Comparison of ENCODE assay signal across 12 cellular contexts in genomic region chr6:26475823-26476729, GRCh38. TPM values are rescaled to one million over a fixed set of nuclear protein-coding genes. Genes with fewer than 3 reads are reported as not detected.
DNase-seq lines count a peak whose midpoint lies in the region; ATAC-seq and TF ChIP-seq lines count a peak whose summit lies in the region.
"Had no signal": no experiment of that assay in that cellular context is flagged by ENCODE, and none has a peak within 500 bp of the region (broad histone marks: within the 10 kb centered on the region; RNA-seq: fewer than 3 reads in every experiment).

No MANE protein-coding gene starts in this region.

- no peaks in the 10 kb centered on the region for H3K27me3 ChIP-seq in MG63
- no peaks in the 10 kb centered on the region for H3K27me3 ChIP-seq in neural progenitor cell

- H3K9me3 Mint-ChIP-seq in dendritic cell treated with granulocyte-macrophage colony-stimulating factor and Interleukin-4, amounts not matched to agents 40 ng/mL and 50 ng/mL, for 4 days = peaks cover 10% of the 10 kb centered on the region
- no peaks in the 10 kb centered on the region for H3K9me3 Mint-ChIP-seq in neural progenitor cell
- peaks cover 12% of the 10 kb centered on the region for H3K9me3 Mint-ChIP-seq in osteocyte (ENCODE audit: unreplicated experiment)

- H3K9ac ChIP-seq in neural progenitor cell = no peak overlapping the region

- H3K27me3 Mint-ChIP-seq in dendritic cell treated with granulocyte-macrophage colony-stimulating factor and Interleukin-4, amounts not matched to agents 40 ng/mL and 50 ng/mL, for 4 days = no peaks in the 10 kb centered on the region
- H3K27me3 Mint-ChIP-seq in neural progenitor cell (ENCODE audit: insufficient read depth, low read depth) (no peaks in the 10 kb centered on the region), osteocyte (ENCODE audit: unreplicated experiment) (no peaks in the 10 kb centered on the region)

- H3K4me2 ChIP-seq in neural progenitor cell = no peak overlapping the region

- H3K4me3 ChIP-seq in MG63 (no peak overlapping the region), neural progenitor cell (no peak overlapping the region)

- intact Hi-C loops in dendritic cell treated with granulocyte-macrophage colony-stimulating factor and Interleukin-4, amounts not matched to agents 40 ng/mL and 50 ng/mL, for 4 days (cut with micrococcal nuclease) = loop anchor here (5.0 kb wide), 2 partner anchors 46 to 61 kb away; partner anchors contain the start of gene HMGN4

- peak overlapping the region; percentile 89 for H3K27ac Mint-ChIP-seq in dendritic cell treated with granulocyte-macrophage colony-stimulating factor and Interleukin-4, amounts not matched to agents 40 ng/mL and 50 ng/mL, for 4 days
- H3K27ac Mint-ChIP-seq in neural progenitor cell = peak overlapping the region; percentile 42
- no peak overlapping the region for H3K27ac Mint-ChIP-seq in osteocyte (ENCODE audit: unreplicated experiment)

- DNase-seq in DMS53 treated with DMSO at 0.1 percent for 48 hours (lab: John Stamatoyannopoulos, UW; ENCODE audit: unreplicated experiment) = peak; percentile 9
- peak; percentile 10 for DNase-seq in MG63
- peak; percentile 9 for DNase-seq in neural progenitor cell (ENCODE audit: low spot score)
- no peak for DNase-seq in osteocyte (ENCODE audit: extremely low spot score, unreplicated experiment)
- no peak for DNase-seq in dedifferentiated amniotic fluid mesenchymal stem cell (ENCODE audit: extremely low spot score)
- DNase-seq in SIG-M5 treated with dmso at 0.1 percent for 504 hours (lab: John Stamatoyannopoulos, UW; ENCODE audit: unreplicated experiment) = no peak
- DNase-seq: mammary epithelial cell; NCI-H1694; SHP77 treated with DMSO at 0.1 percent for 48 hours; stimulated activated CD4-positive, alpha-beta T cell treated with anti-CD3 and anti-CD28 coated beads, Interleukin-2, amount 100 ng/mL, for 48 hours had no signal

- TF ChIP-seq CTCF in neural progenitor cell (IDR thresholded peaks at IDR 0.05) (no peak), osteocyte (IDR thresholded peaks at IDR 0.05) (no peak)

- peaks cover 87% of the 10 kb centered on the region for H3K4me1 Mint-ChIP-seq in dendritic cell treated with granulocyte-macrophage colony-stimulating factor and Interleukin-4, amounts not matched to agents 40 ng/mL and 50 ng/mL, for 4 days (ENCODE audit: low read depth)
- H3K4me1 Mint-ChIP-seq in neural progenitor cell (peaks cover 34% of the 10 kb centered on the region), osteocyte (ENCODE audit: unreplicated experiment) (peaks cover 35% of the 10 kb centered on the region)

- H2AFZ ChIP-seq in neural progenitor cell (replicated peaks) = no peak overlapping the region

- no peaks in the 10 kb centered on the region for H3K79me2 ChIP-seq in neural progenitor cell (ENCODE audit: low read depth)

- peaks cover 19% of the 10 kb centered on the region for H3K36me3 Mint-ChIP-seq in dendritic cell treated with granulocyte-macrophage colony-stimulating factor and Interleukin-4, amounts not matched to agents 40 ng/mL and 50 ng/mL, for 4 days (ENCODE audit: low read depth)
- H3K36me3 Mint-ChIP-seq in neural progenitor cell (peaks cover 4% of the 10 kb centered on the region), osteocyte (ENCODE audit: unreplicated experiment) (no peaks in the 10 kb centered on the region)

- no peaks in the 10 kb centered on the region for H3K36me3 ChIP-seq in MG63
- H3K36me3 ChIP-seq in neural progenitor cell = peaks cover 5% of the 10 kb centered on the region

- H3K9me3 ChIP-seq in MG63 (no peaks in the 10 kb centered on the region), neural progenitor cell (ENCODE audit: low read depth) (no peaks in the 10 kb centered on the region)

- peak overlapping the region; percentile 67 for H3K4me3 Mint-ChIP-seq in dendritic cell treated with granulocyte-macrophage colony-stimulating factor and Interleukin-4, amounts not matched to agents 40 ng/mL and 50 ng/mL, for 4 days
- H3K4me3 Mint-ChIP-seq in neural progenitor cell = no peak overlapping the region
- H3K4me3 Mint-ChIP-seq in osteocyte (ENCODE audit: unreplicated experiment) = no peak overlapping the region

- H3F3A ChIP-seq in neural progenitor cell (ENCODE audit: low read depth) = peaks cover 18% of the 10 kb centered on the region

- H4K20me1 ChIP-seq in neural progenitor cell (ENCODE audit: low read depth) = no peaks in the 10 kb centered on the region

- no peak for ATAC-seq in SK-N-SH treated with all-trans-retinoic acid at 6 μM for 48 hours

- peaks cover 17% of the 10 kb centered on the region for H3K4me1 ChIP-seq in neural progenitor cell

- no peak overlapping the region for H3K27ac ChIP-seq in neural progenitor cell

TF ChIP-seq in SK-N-SH treated with all-trans-retinoic acid at 6 μM for 48 hours, 23 proteins besides CTCF, POLR2A, EP300 and RAD21:
- TF ChIP-seq POU6F1 (CRISPR knock-in tag; IDR thresholded peaks at IDR 0.05; ENCODE audit: borderline replicate concordance, low read depth) (no peak), ZNF565 (CRISPR knock-in tag; conservative IDR thresholded peaks at IDR 0.05; ENCODE audit: low read depth) (no peak), CSDC2 (CRISPR knock-in tag; IDR thresholded peaks at IDR 0.05) (no peak), ARNTL (CRISPR knock-in tag; IDR thresholded peaks at IDR 0.05; ENCODE audit: borderline replicate concordance, low read depth) (no peak), GLIS3 (CRISPR knock-in tag; IDR thresholded peaks at IDR 0.05) (no peak), ZFP30 (CRISPR knock-in tag; IDR thresholded peaks at IDR 0.05) (no peak), ZNF70 (CRISPR knock-in tag; IDR thresholded peaks at IDR 0.05) (no peak), ESRRG (CRISPR knock-in tag; IDR thresholded peaks at IDR 0.05) (no peak), CREB5 (CRISPR knock-in tag; IDR thresholded peaks at IDR 0.05; ENCODE audit: low read depth) (no peak), RARB (CRISPR knock-in tag; IDR thresholded peaks at IDR 0.05) (no peak), TOX (CRISPR knock-in tag; IDR thresholded peaks at IDR 0.05; ENCODE audit: borderline replicate concordance) (no peak), PPARA (CRISPR knock-in tag; IDR thresholded peaks at IDR 0.05; ENCODE audit: borderline replicate concordance) (no peak), TCF4 (CRISPR knock-in tag; IDR thresholded peaks at IDR 0.05; ENCODE audit: borderline replicate concordance) (no peak)

RNA-seq across cellular contexts. Expression of gene BTN2A1, which starts 18.3 kb away (rescaled TPM):
- 2.9 and 6.6 TPM in 2 replicates for total RNA-seq in MG63 (2014; rRNA removed; shearing (Covaris generic); ENCODE audit: low replicate concordance)
- total RNA-seq in neural progenitor cell (ENCODE audit: low replicate concordance) (11.6 and 14.2 TPM in 2 replicates), osteocyte (27.0 and 27.7 TPM in 2 replicates)

RNA-seq across cellular contexts. Expression of gene BTN1A1, which starts 24.0 kb away (rescaled TPM):
- not detected in 2 replicates for total RNA-seq in MG63 (2014; rRNA removed; shearing (Covaris generic); ENCODE audit: low replicate concordance)
- total RNA-seq in neural progenitor cell (ENCODE audit: low replicate concordance) = not detected in 2 replicates
- not detected in 2 replicates for total RNA-seq in osteocyte
- total RNA-seq: mammary epithelial cell had no signal

RNA-seq across cellular contexts. Expression of gene BTN3A3, which starts 35.8 kb away (rescaled TPM):
- total RNA-seq in MG63 (2014; rRNA removed; shearing (Covaris generic); ENCODE audit: low replicate concordance) = 7.5 and 16.1 TPM in 2 replicates
- total RNA-seq in neural progenitor cell (ENCODE audit: low replicate concordance) = 0.13 and 2.9 TPM in 2 replicates
- total RNA-seq in osteocyte = 17.3 and 17.7 TPM in 2 replicates

Comparison
In these comparisons a context has a peak if more than half of its experiments do, and no peak if none do; other contexts are left out.
1. DNase-seq: peak in DMS53 treated with DMSO at 0.1 percent for 48 hours (single experiment), MG63 (single experiment) and neural progenitor cell (single experiment); none in osteocyte (single experiment), dedifferentiated amniotic fluid mesenchymal stem cell (single experiment) and SIG-M5 treated with dmso at 0.1 percent for 504 hours (single experiment).